8 cellular contexts compared by ENCODE assay signal in genomic region chr17:15563375-15563857, GRCh38. TPM values are rescaled to one million over a fixed set of nuclear protein-coding genes. Genes with fewer than 3 reads are reported as not detected.
DNase-seq lines count a peak whose midpoint lies in the region; ATAC-seq and TF ChIP-seq lines count a peak whose summit lies in the region.
"Not testable (repeated sequence)": the region's sequence is repeated elsewhere in the genome, so short reads cannot be mapped to it uniquely, and the experiment has no call there.

TSS of gene TVP23C (minus strand) at chr17:15563483. CDS start at chr17:15563448, 35 bp downstream.

- H2AFZ ChIP-seq in fibroblast of lung (ENCODE audit: low read length), result peak within 1 kb of the TSS; percentile 88

- not testable (repeated sequence) for H3K79me2 ChIP-seq in fibroblast of lung (ENCODE audit: control insufficient read depth, insufficient read depth, low read length)

- peak within 1 kb of the TSS; percentile 25 for H3K4me2 ChIP-seq in fibroblast of lung (ENCODE audit: extremely low read depth, insufficient read depth, low read length)

- ATAC-seq in GM21717 (IDR thresholded peaks at IDR 0.05; ENCODE audit: unreplicated experiment), result peak; percentile 79

- H3K27ac ChIP-seq in fibroblast of lung (ENCODE audit: insufficient read depth, low read length), result not testable (repeated sequence)

- TF ChIP-seq CTCF in fibroblast of lung (conservative IDR thresholded peaks at IDR 0.05 in 1 of 2, IDR thresholded peaks at IDR 0.05 in 1 of 2; ENCODE audit: low read depth in 1 of 2, low read length in 2 of 2), result not testable (repeated sequence)

- not testable (repeated sequence) for H3K4me1 ChIP-seq in fibroblast of lung (ENCODE audit: control insufficient read depth, extremely low read depth, insufficient read depth, low read length)

- peak within 1 kb of the TSS; percentile 55 for H3K9ac ChIP-seq in fibroblast of lung (ENCODE audit: insufficient read depth, low read length)

- peak; percentile 16 for DNase-seq in D341Med (ENCODE audit: low spot score)
- DNase-seq in HuH-7 (ENCODE audit: low spot score), result peak; percentile 40
- DNase-seq in SHP77 (lab: John Stamatoyannopoulos, UW), result peak; percentile 80
- DNase-seq in activated T-helper 1 cell treated with anti-CD3 and anti-CD28 coated beads, Interleukin-2, amount 50 U/mL, for 16 hours (ENCODE audit: low read depth in 1 of 2, low spot score in 1 of 2), result peak; percentile 38 to 50
- DNase-seq in fibroblast of lung (ENCODE audit: low read depth in 2 of 2), result peak; percentile 62 to 71
- peak; percentile 71 for DNase-seq in myocyte (ENCODE audit: low read depth)
- peak; percentile 37 for DNase-seq in stimulated activated CD8-positive, alpha-beta memory T cell treated with anti-CD3 and anti-CD28 coated beads, Interleukin-4, amount 100 ng/mL, for 24 hours (ENCODE audit: low read depth)

- H3K36me3 ChIP-seq in fibroblast of lung (ENCODE audit: control insufficient read depth, insufficient read depth, low read length), result not testable (repeated sequence)

- H3K27me3 ChIP-seq in fibroblast of lung (ENCODE audit: control insufficient read depth, insufficient read depth, low read length), result not testable (repeated sequence)

- not testable (repeated sequence) for H4K20me1 ChIP-seq in fibroblast of lung (ENCODE audit: control insufficient read depth, extremely low read depth, insufficient read depth, low read length)

- H3K4me3 ChIP-seq in fibroblast of lung (replicated peaks in 1 of 4; ENCODE audit: control extremely low read depth in 1 of 4, insufficient read depth in 1 of 4, low read depth in 3 of 4, low read length in 4 of 4), result peak within 1 kb of the TSS; percentile 58 to 68 (median 60)

- H3K9me3 ChIP-seq in fibroblast of lung (ENCODE audit: control insufficient read depth, insufficient read depth, low read depth, low read length), result not testable (repeated sequence)

RNA-seq across cellular contexts. Expression of gene TVP23C, which starts in this region (rescaled TPM):
- 14.4 and 25.1 TPM in 2 replicates for total RNA-seq in fibroblast of lung
- 4.2 and 7.0 TPM in 2 replicates for polyA plus RNA-seq in fibroblast of lung
- polyA plus RNA-seq in fibroblast of lung (2012), result 3.8 and 4.1 TPM in 2 replicates
- polyA minus RNA-seq in fibroblast of lung (ENCODE audit: low replicate concordance), result 0.82 TPM in 1 of 2 replicates, not detected in the other
- total RNA-seq in myocyte, result 6.7 and 8.4 TPM in 2 replicates
- polyA plus RNA-seq in myocyte (2012), result 13.6 TPM

Comparison
In these comparisons a context has a peak if more than half of its experiments do, and no peak if none do; other contexts are left out.
1. DNase-seq: peak in every context shown above with its lines; median percentile 80 in SHP77; 71 in myocyte; 66 in fibroblast of lung; 44 in activated T-helper 1 cell treated with anti-CD3 and anti-CD28 coated beads, Interleukin-2, amount 50 U/mL, for 16 hours; 40 in HuH-7; 37 in stimulated activated CD8-positive, alpha-beta memory T cell treated with anti-CD3 and anti-CD28 coated beads, Interleukin-4, amount 100 ng/mL, for 24 hours; 16 in D341Med.